8 cellular contexts compared by ENCODE assay signal in genomic region chr7:5554287-5554785, GRCh38. TPM values are rescaled to one million over a fixed set of nuclear protein-coding genes. Genes with fewer than 3 reads are reported as not detected.
A peak's percentile ranks its signal among the peaks of the same experiment; 100 is the strongest.
DNase-seq lines count a peak whose midpoint lies in the region; ATAC-seq and TF ChIP-seq lines count a peak whose summit lies in the region.
"Had no signal": no experiment of that assay in that cellular context is flagged by ENCODE, and none has a peak within 500 bp of the region (broad histone marks: within the 10 kb centered on the region; RNA-seq: fewer than 3 reads in every experiment).

No MANE protein-coding gene starts in this region.

- peak overlapping the region; percentile 41 for H3K4me3 Mint-ChIP-seq in activated T-helper 17 cell treated with anti-CD3 and anti-CD28 coated beads, Interleukin-2, amount 50 U/mL, for 72 hours
- H3K4me3 Mint-ChIP-seq in stimulated activated naive CD8-positive, alpha-beta T cell treated with anti-CD3 and anti-CD28 coated beads, Interleukin-15, amount 100 ng/mL, for 72 hours, result peak overlapping the region; percentile 60 to 66

- TSS peak; percentile 85 for BruUV-seq in HCT116 (replicated peaks; lab: Mats Ljungman, UMichigan)

- intact Hi-C loops in HCT116 (cut with micrococcal nuclease), result no loop called here
- intact Hi-C loops in left lung (cut with DNase I), result no loop called here

- H2AFZ ChIP-seq in HCT116 (ENCODE audit: low read depth, low read length, poor library complexity, severe bottlenecking), result no peak overlapping the region

- no peak for TF ChIP-seq RAD21 in HCT116 (IDR thresholded peaks at IDR 0.05; ENCODE audit: low read depth)

- TF ChIP-seq POLR2A in HCT116 (IDR thresholded peaks at IDR 0.05; ENCODE audit: borderline replicate concordance, extremely low read depth, insufficient read depth, insufficient read length), result no peak

- RAD21 ChIA-PET in HCT116 (lab: Charles Lee; ENCODE audit: low non-redundant PET in 1 of 2, low total read pairs in 2 of 2, uncharacterized antibody in 2 of 2, unreplicated experiment in 2 of 2), result no interaction called here

- DNase-seq in HCT116 (ENCODE audit: low read depth, low spot score), result no peak
- DNase-seq in left lung, result no peak
- no peak for DNase-seq in stimulated activated naive CD8-positive, alpha-beta T cell treated with anti-CD3 and anti-CD28 coated beads, Interleukin-15, amount 100 ng/mL, for 72 hours
- DNase-seq: activated gamma-delta T cell had no signal

- H3K9me2 ChIP-seq in HCT116 (ENCODE audit: insufficient read depth), result no peaks in the 10 kb centered on the region

- H3K36me3 ChIP-seq in HCT116 (ENCODE audit: control insufficient read depth in 1 of 2, insufficient read depth in 2 of 2, low read length in 2 of 2) (no peaks in the 10 kb centered on the region), left lung (no peaks in the 10 kb centered on the region)

- H3K4me1 ChIP-seq in HCT116 (ENCODE audit: control insufficient read depth in 1 of 2, insufficient read depth in 2 of 2, low read length in 2 of 2) (peaks cover 55 to 83% of the 10 kb centered on the region in 2 experiments), left lung (peaks cover 25 to 52% of the 10 kb centered on the region in 2 donors)

- no peaks in the 10 kb centered on the region for H3K27me3 Mint-ChIP-seq in activated T-helper 17 cell treated with anti-CD3 and anti-CD28 coated beads, Interleukin-2, amount 50 U/mL, for 72 hours
- no peaks in the 10 kb centered on the region for H3K27me3 Mint-ChIP-seq in stimulated activated naive CD8-positive, alpha-beta T cell treated with anti-CD3 and anti-CD28 coated beads, Interleukin-15, amount 100 ng/mL, for 72 hours

- no peaks in the 10 kb centered on the region for H3K36me3 Mint-ChIP-seq in activated T-helper 17 cell treated with anti-CD3 and anti-CD28 coated beads, Interleukin-2, amount 50 U/mL, for 72 hours (ENCODE audit: low read depth)

- H3K27ac ChIP-seq in HCT116 (ENCODE audit: low read depth, low read length), result peak overlapping the region; percentile 95
- H3K27ac ChIP-seq in left lung, result peak overlapping the region; percentile 100

- H3K27me3 ChIP-seq in HCT116 (ENCODE audit: insufficient read depth, low read length), result no peaks in the 10 kb centered on the region
- no peaks in the 10 kb centered on the region for H3K27me3 ChIP-seq in left lung

- H3K9me3 ChIP-seq in HCT116 (ENCODE audit: control insufficient read depth in 1 of 2, insufficient read depth in 1 of 2, low read depth in 1 of 2, low read length in 2 of 2) (no peaks in the 10 kb centered on the region), left lung (no peaks in the 10 kb centered on the region)

- POLR2A ChIA-PET in HCT116 (lab: Charles Lee), result no interaction called here

- ATAC-seq in HCT116 (no peak), left lung (no peak), GM19351 (IDR thresholded peaks at IDR 0.05; ENCODE audit: unreplicated experiment) (no peak), GM21447 (IDR thresholded peaks at IDR 0.05; ENCODE audit: unreplicated experiment) (no peak), HG02870 (IDR thresholded peaks at IDR 0.05; ENCODE audit: unreplicated experiment) (no peak)
- ATAC-seq in activated T-helper 17 cell treated with anti-CD3 and anti-CD28 coated beads, Interleukin-2, amount 50 U/mL, for 72 hours (replicated peaks), result no peak
- no peak for ATAC-seq in stimulated activated naive CD8-positive, alpha-beta T cell treated with anti-CD3 and anti-CD28 coated beads, Interleukin-15, amount 100 ng/mL, for 72 hours

- no peaks in the 10 kb centered on the region for H3K9me3 Mint-ChIP-seq in activated T-helper 17 cell treated with anti-CD3 and anti-CD28 coated beads, Interleukin-2, amount 50 U/mL, for 72 hours
- H3K9me3 Mint-ChIP-seq in stimulated activated naive CD8-positive, alpha-beta T cell treated with anti-CD3 and anti-CD28 coated beads, Interleukin-15, amount 100 ng/mL, for 72 hours, result no peaks in the 10 kb centered on the region

- H3K4me2 ChIP-seq in HCT116 (ENCODE audit: low read length), result peak overlapping the region; percentile 90

- TF ChIP-seq CTCF in HCT116 (IDR thresholded peaks at IDR 0.05 in 2 of 3, conservative IDR thresholded peaks at IDR 0.05 in 1 of 3; ENCODE audit: borderline replicate concordance in 1 of 3, insufficient read depth in 1 of 3, low read depth in 2 of 3, low read length in 2 of 3), result no peak
- TF ChIP-seq CTCF in left lung (IDR thresholded peaks at IDR 0.05), result no peak

- CTCF ChIA-PET in HCT116 (lab: Charles Lee), result no interaction called here

- H3K9ac ChIP-seq in HCT116 (ENCODE audit: low read length), result peak overlapping the region; percentile 89

- H3K4me3 ChIP-seq in HCT116 (replicated peaks in 1 of 2; ENCODE audit: low read depth in 1 of 2, low read length in 2 of 2) (peak overlapping the region; percentile 20 to 67; a peak in 2 of 4 replicates), left lung (peak overlapping the region in 1 of 2 donors; percentile 61)

- no peak overlapping the region for H3K27ac Mint-ChIP-seq in activated T-helper 17 cell treated with anti-CD3 and anti-CD28 coated beads, Interleukin-2, amount 50 U/mL, for 72 hours
- H3K27ac Mint-ChIP-seq in stimulated activated naive CD8-positive, alpha-beta T cell treated with anti-CD3 and anti-CD28 coated beads, Interleukin-15, amount 100 ng/mL, for 72 hours, result peak overlapping the region; percentile 27 to 30

- no peaks in the 10 kb centered on the region for H4K20me1 ChIP-seq in HCT116 (ENCODE audit: insufficient read depth)

- peaks cover 14% of the 10 kb centered on the region for H3K4me1 Mint-ChIP-seq in activated T-helper 17 cell treated with anti-CD3 and anti-CD28 coated beads, Interleukin-2, amount 50 U/mL, for 72 hours
- H3K4me1 Mint-ChIP-seq in stimulated activated naive CD8-positive, alpha-beta T cell treated with anti-CD3 and anti-CD28 coated beads, Interleukin-15, amount 100 ng/mL, for 72 hours, result peaks cover 46% of the 10 kb centered on the region

- no peaks in the 10 kb centered on the region for H3K79me2 ChIP-seq in HCT116 (ENCODE audit: insufficient read depth, low read length)

TF ChIP-seq in HCT116, 20 proteins besides CTCF, POLR2A, EP300 and RAD21:
- TF ChIP-seq CBX3 (IDR thresholded peaks at IDR 0.05; ENCODE audit: low read depth), result no peak
- 0 out of 2 replicates have a peak, but pooled peaks have one; percentile 16 for TF ChIP-seq POLR2AphosphoS5 (IDR thresholded peaks at IDR 0.05; ENCODE audit: low read depth, low read length)

RNA-seq across cellular contexts. Expression of gene ACTB, which starts 23.9 kb away (rescaled TPM):
- 2,545 TPM for total RNA-seq in HCT116 (2021; ENCODE audit: unreplicated experiment)
- polyA plus RNA-seq in HCT116 (2012), result 2,142 and 3,054 TPM in 2 replicates
- total RNA-seq in activated T-helper 17 cell treated with anti-CD3 and anti-CD28 coated beads, Interleukin-2, amount 50 U/mL, for 72 hours, result over 10,000 TPM in 1 of 2 donors, 1,000 to 10,000 TPM in 1; 7,579 to 12,358 TPM
- 1,000 to 10,000 TPM; 5,052 to 7,325 TPM for total RNA-seq in left lung

RNA-seq across cellular contexts. Expression of gene FSCN1, which starts 38.3 kb away (rescaled TPM):
- total RNA-seq in HCT116 (2021; ENCODE audit: unreplicated experiment), result 302 TPM
- polyA plus RNA-seq in HCT116 (2012), result 185 and 190 TPM in 2 replicates
- total RNA-seq in activated T-helper 17 cell treated with anti-CD3 and anti-CD28 coated beads, Interleukin-2, amount 50 U/mL, for 72 hours, result 10 to 100 TPM in 1 of 2 donors, 1 to 10 TPM in 1; 9.4 to 30.2 TPM
- total RNA-seq in left lung, result 10 to 100 TPM; 52.3 to 72.5 TPM

RNA-seq across cellular contexts. Expression of gene FBXL18, which starts 40.7 kb away (rescaled TPM):
- total RNA-seq in HCT116 (2021; ENCODE audit: unreplicated experiment), result 16.5 TPM
- 6.1 and 6.6 TPM in 2 replicates for polyA plus RNA-seq in HCT116 (2012)
- 10 to 100 TPM in 1 of 2 donors, 1 to 10 TPM in 1; 6.6 to 13.2 TPM for total RNA-seq in activated T-helper 17 cell treated with anti-CD3 and anti-CD28 coated beads, Interleukin-2, amount 50 U/mL, for 72 hours
- total RNA-seq in left lung, result 10 to 100 TPM; 11.8 to 12.1 TPM
